14 cellular contexts compared by ENCODE assay signal in the genomic region with DNA sequence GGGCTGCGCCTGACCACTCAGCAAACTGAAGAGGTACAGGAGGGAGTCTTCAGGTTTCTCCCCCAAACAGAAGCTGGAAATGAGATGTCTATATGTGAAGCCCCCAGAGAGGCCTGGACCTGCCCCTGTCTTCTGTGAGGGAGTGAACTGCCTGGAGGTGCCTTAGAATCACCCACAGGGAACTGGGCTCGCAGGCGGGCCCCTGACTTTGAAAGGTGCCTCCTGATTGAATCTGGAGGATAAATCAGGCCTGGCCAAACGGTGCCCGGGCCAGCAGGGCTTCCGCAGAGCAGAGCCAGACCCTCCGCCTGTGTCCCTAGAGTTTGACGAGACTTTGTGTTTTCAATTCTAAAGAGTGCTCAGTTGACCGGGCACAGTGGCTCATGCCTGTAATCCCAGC. TPM values are rescaled to one million over a fixed set of nuclear protein-coding genes. Genes with fewer than 3 reads are reported as not detected.
"Had no signal": no experiment of that assay in that cellular context is flagged by ENCODE, and none has a peak within 500 bp of the region (broad histone marks: within the 10 kb centered on the region; RNA-seq: fewer than 3 reads in every experiment).

No MANE protein-coding gene starts in this region.

- H3K36me3 ChIP-seq: adrenal gland, Peyer's patch had no signal

- H3K36me3 Mint-ChIP-seq: activated CD4-positive, alpha-beta memory T cell treated with anti-CD3 and anti-CD28 coated beads for 36 hours; activated naive CD4-positive, alpha-beta T cell treated with anti-CD3 and anti-CD28 coated beads, Interleukin-2, amount 50 U/mL, for 72 hours; brain had no signal

- H3K4me1 Mint-ChIP-seq: brain had no signal

- H3K27ac ChIP-seq: adrenal gland, Peyer's patch had no signal

- DNase-seq: NCI-H2171, NCI-H510A had no signal

- H3K27me3 ChIP-seq: Peyer's patch had no signal

- H3K9me3 Mint-ChIP-seq: activated CD4-positive, alpha-beta memory T cell treated with anti-CD3 and anti-CD28 coated beads for 36 hours; activated naive CD4-positive, alpha-beta T cell treated with anti-CD3 and anti-CD28 coated beads, Interleukin-2, amount 50 U/mL, for 72 hours; activated T-cell treated with anti-CD3 and anti-CD28 coated beads, Interleukin-2, amount 50 U/mL, for 4 hours; brain had no signal

- H3K27ac Mint-ChIP-seq: activated CD4-positive, alpha-beta memory T cell treated with anti-CD3 and anti-CD28 coated beads for 36 hours; activated naive CD4-positive, alpha-beta T cell treated with anti-CD3 and anti-CD28 coated beads, Interleukin-2, amount 50 U/mL, for 72 hours had no signal

- H3K4me3 Mint-ChIP-seq: activated CD4-positive, alpha-beta memory T cell treated with anti-CD3 and anti-CD28 coated beads for 36 hours; activated T-cell treated with anti-CD3 and anti-CD28 coated beads, Interleukin-2, amount 50 U/mL, for 4 hours; brain had no signal

- H3K9me3 ChIP-seq: adrenal gland, Peyer's patch had no signal

- ATAC-seq: activated T-cell treated with anti-CD3 and anti-CD28 coated beads, Interleukin-2, amount 50 U/mL, for 4 hours had no signal

- H3K27me3 Mint-ChIP-seq: activated CD4-positive, alpha-beta memory T cell treated with anti-CD3 and anti-CD28 coated beads for 36 hours had no signal

- H3K4me3 ChIP-seq: adrenal gland, K562 had no signal

RNA-seq across cellular contexts. Expression of gene TRPM5, which starts 25.4 kb away (rescaled TPM):
- total RNA-seq: activated CD4-positive, alpha-beta memory T cell treated with anti-CD3 and anti-CD28 coated beads for 36 hours; activated naive CD4-positive, alpha-beta T cell treated with anti-CD3 and anti-CD28 coated beads, Interleukin-2, amount 50 U/mL, for 72 hours; activated T-cell treated with anti-CD3 and anti-CD28 coated beads, Interleukin-2, amount 50 U/mL, for 4 hours; astrocyte; bronchial epithelial cell; K562; M059J; PC-3; T-helper 2 cell treated with Interferon-gamma antibody and Interleukin-4, amounts not matched to agents 100 ng/mL and 5 ng/mL, for 36 hours had no signal
- polyA plus RNA-seq: K562 had no signal

RNA-seq across cellular contexts. Expression of gene KCNQ1, which starts 25.8 kb away (rescaled TPM):
- total RNA-seq: astrocyte, M059J had no signal
- polyA plus RNA-seq: K562 had no signal
